ENCODE assay signal across 1 cellular context in genomic region chr18:23386317-23386716, GRCh38.
TF ChIP-seq lines count a peak whose summit lies in the region.

No MANE protein-coding gene starts in this region.

TF ChIP-seq in HEK293T, 16 proteins besides CTCF, POLR2A, EP300 and RAD21:
- TF ChIP-seq SP1 (IDR thresholded peaks at IDR 0.05) (no peak), FOXM1 (IDR thresholded peaks at IDR 0.05; ENCODE audit: borderline replicate concordance) (no peak), ARNT (IDR thresholded peaks at IDR 0.05) (no peak), ELF4 (IDR thresholded peaks at IDR 0.05) (no peak), L3MBTL2 (conservative IDR thresholded peaks at IDR 0.05) (no peak), LEF1 (IDR thresholded peaks at IDR 0.05; ENCODE audit: borderline replicate concordance) (no peak), ZNF384 (IDR thresholded peaks at IDR 0.05) (no peak), HDGF (IDR thresholded peaks at IDR 0.05; ENCODE audit: borderline replicate concordance) (no peak), SUZ12 (IDR thresholded peaks at IDR 0.05) (no peak), FOXK2 (IDR thresholded peaks at IDR 0.05) (no peak), TARDBP (IDR thresholded peaks at IDR 0.05) (no peak), CTBP1 (IDR thresholded peaks at IDR 0.05; ENCODE audit: borderline replicate concordance) (no peak), FOXA1 (IDR thresholded peaks at IDR 0.05) (no peak), NFRKB (IDR thresholded peaks at IDR 0.05) (no peak), BHLHE40 (IDR thresholded peaks at IDR 0.05; ENCODE audit: borderline replicate concordance) (no peak)
- TF ChIP-seq, protein P1, sequence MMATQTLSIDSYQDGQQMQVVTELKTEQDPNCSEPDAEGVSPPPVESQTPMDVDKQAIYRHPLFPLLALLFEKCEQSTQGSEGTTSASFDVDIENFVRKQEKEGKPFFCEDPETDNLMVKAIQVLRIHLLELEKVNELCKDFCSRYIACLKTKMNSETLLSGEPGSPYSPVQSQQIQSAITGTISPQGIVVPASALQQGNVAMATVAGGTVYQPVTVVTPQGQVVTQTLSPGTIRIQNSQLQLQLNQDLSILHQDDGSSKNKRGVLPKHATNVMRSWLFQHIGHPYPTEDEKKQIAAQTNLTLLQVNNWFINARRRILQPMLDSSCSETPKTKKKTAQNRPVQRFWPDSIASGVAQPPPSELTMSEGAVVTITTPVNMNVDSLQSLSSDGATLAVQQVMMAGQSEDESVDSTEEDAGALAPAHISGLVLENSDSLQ (IDR thresholded peaks at IDR 0.05): no peak
